In the genomic region with DNA sequence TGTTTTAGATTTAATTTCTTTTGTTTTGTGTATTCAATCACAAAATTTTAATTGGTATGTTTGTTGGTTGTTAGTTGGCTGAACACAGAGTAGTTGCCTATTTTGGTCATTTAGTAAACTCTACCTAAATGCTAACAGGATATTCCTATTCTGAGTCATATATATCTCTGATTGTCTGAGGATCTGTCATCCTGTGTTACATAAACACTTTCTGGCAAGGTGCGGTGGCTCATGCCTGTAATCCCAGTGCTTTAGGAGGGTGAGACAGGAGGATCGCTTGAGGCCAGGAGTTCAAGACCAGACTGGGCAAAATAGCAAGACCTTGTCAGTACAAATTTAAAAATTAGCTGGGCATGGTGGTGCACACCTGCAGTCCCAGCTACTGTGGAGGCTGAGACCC, we compare ENCODE assay signal across 20 cellular contexts.
DNase-seq lines count a peak whose midpoint lies in the region; ATAC-seq, FAIRE-seq and TF ChIP-seq lines count a peak whose summit lies in the region.
"Had no signal": no experiment of that assay in that cellular context is flagged by ENCODE, and none has a peak within 500 bp of the region (broad histone marks: within the 10 kb centered on the region; RNA-seq: fewer than 3 reads in every experiment).

No MANE protein-coding gene starts in this region.

- H4K20me1 ChIP-seq in mammary epithelial cell (ENCODE audit: insufficient read depth, low read length) = no peaks in the 10 kb centered on the region

- TF ChIP-seq POLR2A in H54 (IDR thresholded peaks at IDR 0.05; ENCODE audit: low read depth, low read length) = no peak

- no peaks in the 10 kb centered on the region for H3K9me3 ChIP-seq in MG63
- H3K9me3 ChIP-seq in mammary epithelial cell (replicated peaks; ENCODE audit: insufficient read depth, low read length) = no peaks in the 10 kb centered on the region
- H3K9me3 ChIP-seq: HAP-1, Peyer's patch had no signal

- H3K4me1 ChIP-seq in mammary epithelial cell (ENCODE audit: insufficient read depth, low read length) = no peaks in the 10 kb centered on the region
- H3K4me1 ChIP-seq: HAP-1, Peyer's patch had no signal

- H3K4me2 ChIP-seq in mammary epithelial cell (ENCODE audit: insufficient read depth, low read depth, low read length) = no peak overlapping the region

- no TSS peak for BruUV-seq in mammary epithelial cell (replicated peaks; lab: Mats Ljungman, UMichigan)

- H3K79me2 ChIP-seq in mammary epithelial cell (ENCODE audit: insufficient read depth, low read length) = no peaks in the 10 kb centered on the region

- CTCF ChIA-PET in mammary epithelial cell (lab: Charles Lee; ENCODE audit: low non-redundant PET) = no interaction called here

- 100% methylated on average over 2 of the region's 2 CpGs for WGBS in mammary epithelial cell (ENCODE audit: low coverage, missing lambda C conversion rate)

- in situ Hi-C loops in mammary epithelial cell (cut with MboI; ENCODE audit: low sequenced_read_pairs in 2 of 2) = no loop called here

- dilution Hi-C loops in mammary epithelial cell (cut with HindIII; ENCODE audit: low sequenced_read_pairs) = no loop called here

- no peak overlapping the region for H3K9ac ChIP-seq in mammary epithelial cell (ENCODE audit: insufficient read depth, low read length)

- H3K27ac ChIP-seq in mammary epithelial cell (ENCODE audit: insufficient read depth, low read depth, low read length) = no peak overlapping the region
- H3K27ac ChIP-seq: Peyer's patch had no signal

- DNase-seq in H54 (ENCODE audit: insufficient read length, low spot score) (no peak), MG63 (peak; percentile 69), mammary epithelial cell (peak; percentile 38), kidney tubule cell (ENCODE audit: low spot score) (peak; percentile 41), RPMI8226 (no peak), GM20000 (ENCODE audit: low spot score) (no peak), NCI-H146 treated with DMSO at 0.1 percent for 48 hours (lab: John Stamatoyannopoulos, UW; ENCODE audit: unreplicated experiment) (no peak)
- DNase-seq: Calu3; CD4-positive, alpha-beta T cell; GF-D8; NCI-H1048; NCI-H1436 treated with DMSO at 0.1 percent for 48 hours; NCI-H2081; NCI-H510A treated with DMSO at 0.1 percent for 48 hours; Peyer's patch; SHP77 treated with DMSO at 0.1 percent for 48 hours had no signal

- H3K4me3 ChIP-seq in MG63 (no peak overlapping the region), mammary epithelial cell (replicated peaks in 1 of 3; ENCODE audit: insufficient read depth in 1 of 3, low read depth in 2 of 3, low read length in 3 of 3) (no peak overlapping the region)
- H3K4me3 ChIP-seq: HAP-1, K562, Peyer's patch had no signal

- H2AFZ ChIP-seq in mammary epithelial cell (ENCODE audit: low read depth, low read length) = no peak overlapping the region

- TF ChIP-seq CTCF in mammary epithelial cell (conservative IDR thresholded peaks at IDR 0.05 in 1 of 2, IDR thresholded peaks at IDR 0.05 in 1 of 2; ENCODE audit: extremely low read depth in 1 of 2, insufficient read depth in 1 of 2, low read depth in 1 of 2, low read length in 2 of 2) = no peak
- TF ChIP-seq CTCF in GM20000 (IDR thresholded peaks at IDR 0.05; ENCODE audit: extremely low read depth, missing control alignments) = no peak

- intact Hi-C loops in mammary epithelial cell (cut with micrococcal nuclease) = no loop called here

- H3K36me3 ChIP-seq in MG63 (peaks cover 4% of the 10 kb centered on the region; the same call in 1 of the 2 replicates), mammary epithelial cell (ENCODE audit: insufficient read depth, low read length) (no peaks in the 10 kb centered on the region)
- H3K36me3 ChIP-seq: HAP-1, Peyer's patch had no signal

- peak; percentile 50 for FAIRE-seq in H54 (lab: Jason Lieb, UNC)
- FAIRE-seq: GM12891, K562 had no signal

- ATAC-seq in HG02571 (IDR thresholded peaks at IDR 0.05; ENCODE audit: unreplicated experiment) = no peak
- ATAC-seq: K562 had no signal

- H3K27me3 ChIP-seq in MG63 = no peaks in the 10 kb centered on the region
- peaks cover 2% of the 10 kb centered on the region for H3K27me3 ChIP-seq in mammary epithelial cell (ENCODE audit: insufficient read depth, low read length)
- H3K27me3 ChIP-seq: Peyer's patch had no signal

Comparison
In these comparisons a context has a peak if more than half of its experiments do, and no peak if none do; other contexts are left out.
1. DNase-seq: peak in MG63 (single experiment), mammary epithelial cell (single experiment) and kidney tubule cell (single experiment); none in H54 (single experiment), RPMI8226 (single experiment), GM20000 (single experiment) and NCI-H146 treated with DMSO at 0.1 percent for 48 hours (single experiment).